Comparison of ENCODE assay signal across 1 cellular context in genomic region chr14:55381040-55381439, GRCh38.
TF ChIP-seq lines count a peak whose summit lies in the region.

No MANE protein-coding gene starts in this region.

TF ChIP-seq in IMR-90, 13 proteins besides CTCF, POLR2A, EP300 and RAD21 (continued from another document):
- TF ChIP-seq, protein P1, sequence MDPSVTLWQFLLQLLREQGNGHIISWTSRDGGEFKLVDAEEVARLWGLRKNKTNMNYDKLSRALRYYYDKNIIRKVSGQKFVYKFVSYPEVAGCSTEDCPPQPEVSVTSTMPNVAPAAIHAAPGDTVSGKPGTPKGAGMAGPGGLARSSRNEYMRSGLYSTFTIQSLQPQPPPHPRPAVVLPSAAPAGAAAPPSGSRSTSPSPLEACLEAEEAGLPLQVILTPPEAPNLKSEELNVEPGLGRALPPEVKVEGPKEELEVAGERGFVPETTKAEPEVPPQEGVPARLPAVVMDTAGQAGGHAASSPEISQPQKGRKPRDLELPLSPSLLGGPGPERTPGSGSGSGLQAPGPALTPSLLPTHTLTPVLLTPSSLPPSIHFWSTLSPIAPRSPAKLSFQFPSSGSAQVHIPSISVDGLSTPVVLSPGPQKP (IDR thresholded peaks at IDR 0.05; ENCODE audit: borderline replicate concordance, low read depth, low read length) = no peak
- TF ChIP-seq CHD1 (IDR thresholded peaks at IDR 0.05; ENCODE audit: low read depth, low read length) = no peak
- TF ChIP-seq, protein P2, sequence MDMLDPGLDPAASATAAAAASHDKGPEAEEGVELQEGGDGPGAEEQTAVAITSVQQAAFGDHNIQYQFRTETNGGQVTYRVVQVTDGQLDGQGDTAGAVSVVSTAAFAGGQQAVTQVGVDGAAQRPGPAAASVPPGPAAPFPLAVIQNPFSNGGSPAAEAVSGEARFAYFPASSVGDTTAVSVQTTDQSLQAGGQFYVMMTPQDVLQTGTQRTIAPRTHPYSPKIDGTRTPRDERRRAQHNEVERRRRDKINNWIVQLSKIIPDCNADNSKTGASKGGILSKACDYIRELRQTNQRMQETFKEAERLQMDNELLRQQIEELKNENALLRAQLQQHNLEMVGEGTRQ (IDR thresholded peaks at IDR 0.05; ENCODE audit: low read depth, low read length) = no peak
- TF ChIP-seq NFE2L2 (IDR thresholded peaks at IDR 0.05; ENCODE audit: low read depth, low read length) = no peak
- no peak for TF ChIP-seq MAZ (IDR thresholded peaks at IDR 0.05; ENCODE audit: borderline replicate concordance, low read depth, low read length)
- no peak for TF ChIP-seq CEBPB (IDR thresholded peaks at IDR 0.05; ENCODE audit: low read depth, low read length)
- no peak for TF ChIP-seq SMC3 (IDR thresholded peaks at IDR 0.05; ENCODE audit: low read depth, low read length)
- no peak for TF ChIP-seq RFX5 (IDR thresholded peaks at IDR 0.05; ENCODE audit: low read depth, low read length)
- no peak for TF ChIP-seq MXI1 (IDR thresholded peaks at IDR 0.05; ENCODE audit: borderline replicate concordance, low read depth, low read length)
- TF ChIP-seq MAFK (IDR thresholded peaks at IDR 0.05; ENCODE audit: low read depth, low read length) = no peak
- TF ChIP-seq BHLHE40 (IDR thresholded peaks at IDR 0.05; ENCODE audit: low read depth, low read length) = no peak
- TF ChIP-seq FOS (IDR thresholded peaks at IDR 0.05; ENCODE audit: low read depth, low read length) = no peak
